ENCODE assay signal across 2 cellular contexts in genomic region chr16:22624759-22625533, GRCh38.
TF ChIP-seq lines count a peak whose summit lies in the region.

No MANE protein-coding gene starts in this region.

TF ChIP-seq in HepG2, 621 proteins besides CTCF, POLR2A, EP300 and RAD21 (continues in another document):
- no peak for TF ChIP-seq ZNF674 (CRISPR knock-in tag; IDR thresholded peaks at IDR 0.05; ENCODE audit: low read depth)
- no peak for TF ChIP-seq MAFG (CRISPR knock-in tag; IDR thresholded peaks at IDR 0.05)
- TF ChIP-seq ELF1 (CRISPR knock-in tag; IDR thresholded peaks at IDR 0.05), result no peak
- no peak for TF ChIP-seq ETV5 (CRISPR knock-in tag; IDR thresholded peaks at IDR 0.05; ENCODE audit: borderline replicate concordance)
- TF ChIP-seq, protein P1, sequence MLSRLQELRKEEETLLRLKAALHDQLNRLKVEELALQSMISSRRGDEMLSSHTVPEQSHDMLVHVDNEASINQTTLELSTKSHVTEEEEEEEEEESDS (CRISPR knock-in tag; IDR thresholded peaks at IDR 0.05; ENCODE audit: borderline replicate concordance), result no peak
- TF ChIP-seq MLLT10 (CRISPR knock-in tag; IDR thresholded peaks at IDR 0.05), result no peak
- TF ChIP-seq, protein P2, sequence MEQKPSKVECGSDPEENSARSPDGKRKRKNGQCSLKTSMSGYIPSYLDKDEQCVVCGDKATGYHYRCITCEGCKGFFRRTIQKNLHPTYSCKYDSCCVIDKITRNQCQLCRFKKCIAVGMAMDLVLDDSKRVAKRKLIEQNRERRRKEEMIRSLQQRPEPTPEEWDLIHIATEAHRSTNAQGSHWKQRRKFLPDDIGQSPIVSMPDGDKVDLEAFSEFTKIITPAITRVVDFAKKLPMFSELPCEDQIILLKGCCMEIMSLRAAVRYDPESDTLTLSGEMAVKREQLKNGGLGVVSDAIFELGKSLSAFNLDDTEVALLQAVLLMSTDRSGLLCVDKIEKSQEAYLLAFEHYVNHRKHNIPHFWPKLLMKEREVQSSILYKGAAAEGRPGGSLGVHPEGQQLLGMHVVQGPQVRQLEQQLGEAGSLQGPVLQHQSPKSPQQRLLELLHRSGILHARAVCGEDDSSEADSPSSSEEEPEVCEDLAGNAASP (CRISPR knock-in tag; IDR thresholded peaks at IDR 0.05; ENCODE audit: borderline replicate concordance), result no peak
- TF ChIP-seq NFKB2 (CRISPR knock-in tag; IDR thresholded peaks at IDR 0.05; ENCODE audit: borderline replicate concordance), result no peak
- 0 out of 2 replicates have a peak, but pooled peaks have one; percentile 28 for TF ChIP-seq ZNF564 (CRISPR knock-in tag; IDR thresholded peaks at IDR 0.05)
- no peak for TF ChIP-seq SAP130 (CRISPR knock-in tag; IDR thresholded peaks at IDR 0.05; ENCODE audit: low read depth)
- TF ChIP-seq FOXK2 (IDR thresholded peaks at IDR 0.05), result 0 out of 2 replicates have a peak, but pooled peaks have one; percentile 3
- TF ChIP-seq, protein P3, sequence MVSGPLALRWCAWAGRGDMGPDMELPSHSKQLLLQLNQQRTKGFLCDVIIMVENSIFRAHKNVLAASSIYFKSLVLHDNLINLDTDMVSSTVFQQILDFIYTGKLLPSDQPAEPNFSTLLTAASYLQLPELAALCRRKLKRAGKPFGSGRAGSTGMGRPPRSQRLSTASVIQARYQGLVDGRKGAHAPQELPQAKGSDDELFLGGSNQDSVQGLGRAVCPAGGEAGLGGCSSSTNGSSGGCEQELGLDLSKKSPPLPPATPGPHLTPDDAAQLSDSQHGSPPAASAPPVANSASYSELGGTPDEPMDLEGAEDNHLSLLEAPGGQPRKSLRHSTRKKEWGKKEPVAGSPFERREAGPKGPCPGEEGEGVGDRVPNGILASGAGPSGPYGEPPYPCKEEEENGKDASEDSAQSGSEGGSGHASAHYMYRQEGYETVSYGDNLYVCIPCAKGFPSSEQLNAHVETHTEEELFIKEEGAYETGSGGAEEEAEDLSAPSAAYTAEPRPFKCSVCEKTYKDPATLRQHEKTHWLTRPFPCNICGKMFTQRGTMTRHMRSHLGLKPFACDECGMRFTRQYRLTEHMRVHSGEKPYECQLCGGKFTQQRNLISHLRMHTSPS (CRISPR knock-in tag; IDR thresholded peaks at IDR 0.05; ENCODE audit: low read depth), result no peak
- no peak for TF ChIP-seq KAT2B (IDR thresholded peaks at IDR 0.05; ENCODE audit: borderline replicate concordance, low read depth, low read length)
- TF ChIP-seq, protein P4, sequence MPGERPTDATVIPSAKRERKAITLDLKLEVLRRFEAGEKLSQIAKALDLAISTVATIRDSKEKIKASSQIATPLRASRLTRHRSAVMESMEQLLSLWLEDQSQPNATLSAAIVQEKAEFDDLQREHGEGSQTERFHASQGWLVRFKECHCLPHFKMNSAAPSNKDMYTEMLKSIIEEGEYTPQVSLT (CRISPR knock-in tag; IDR thresholded peaks at IDR 0.05; ENCODE audit: borderline replicate concordance, low read depth), result 0 out of 2 replicates have a peak, but pooled peaks have one; percentile 34
- TF ChIP-seq ZNF224 (CRISPR knock-in tag; IDR thresholded peaks at IDR 0.05), result no peak
- TF ChIP-seq HOXD1 (CRISPR knock-in tag; IDR thresholded peaks at IDR 0.05), result no peak
- TF ChIP-seq MTA3 (CRISPR knock-in tag; IDR thresholded peaks at IDR 0.05), result no peak
- no peak for TF ChIP-seq ZNF775 (CRISPR knock-in tag; IDR thresholded peaks at IDR 0.05; ENCODE audit: borderline replicate concordance)
- TF ChIP-seq, protein P5, sequence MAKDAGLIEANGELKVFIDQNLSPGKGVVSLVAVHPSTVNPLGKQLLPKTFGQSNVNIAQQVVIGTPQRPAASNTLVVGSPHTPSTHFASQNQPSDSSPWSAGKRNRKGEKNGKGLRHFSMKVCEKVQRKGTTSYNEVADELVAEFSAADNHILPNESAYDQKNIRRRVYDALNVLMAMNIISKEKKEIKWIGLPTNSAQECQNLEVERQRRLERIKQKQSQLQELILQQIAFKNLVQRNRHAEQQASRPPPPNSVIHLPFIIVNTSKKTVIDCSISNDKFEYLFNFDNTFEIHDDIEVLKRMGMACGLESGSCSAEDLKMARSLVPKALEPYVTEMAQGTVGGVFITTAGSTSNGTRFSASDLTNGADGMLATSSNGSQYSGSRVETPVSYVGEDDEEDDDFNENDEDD (CRISPR knock-in tag; IDR thresholded peaks at IDR 0.05; ENCODE audit: borderline replicate concordance), result no peak
- TF ChIP-seq NFATC3 (CRISPR knock-in tag; IDR thresholded peaks at IDR 0.05), result no peak
- no peak for TF ChIP-seq ZNF549 (CRISPR knock-in tag; IDR thresholded peaks at IDR 0.05)
- TF ChIP-seq, protein P6, sequence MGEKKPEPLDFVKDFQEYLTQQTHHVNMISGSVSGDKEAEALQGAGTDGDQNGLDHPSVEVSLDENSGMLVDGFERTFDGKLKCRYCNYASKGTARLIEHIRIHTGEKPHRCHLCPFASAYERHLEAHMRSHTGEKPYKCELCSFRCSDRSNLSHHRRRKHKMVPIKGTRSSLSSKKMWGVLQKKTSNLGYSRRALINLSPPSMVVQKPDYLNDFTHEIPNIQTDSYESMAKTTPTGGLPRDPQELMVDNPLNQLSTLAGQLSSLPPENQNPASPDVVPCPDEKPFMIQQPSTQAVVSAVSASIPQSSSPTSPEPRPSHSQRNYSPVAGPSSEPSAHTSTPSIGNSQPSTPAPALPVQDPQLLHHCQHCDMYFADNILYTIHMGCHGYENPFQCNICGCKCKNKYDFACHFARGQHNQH (CRISPR knock-in tag; IDR thresholded peaks at IDR 0.05), result no peak
- TF ChIP-seq SP1 (IDR thresholded peaks at IDR 0.05), result peak; percentile 5; the same call in 1 of the 2 replicates
- TF ChIP-seq SP1 (CRISPR knock-in tag; IDR thresholded peaks at IDR 0.05), result no peak
- no peak for TF ChIP-seq SRSF1 (optimal IDR thresholded peaks at IDR 0.05; ENCODE audit: low read depth, low read length)
- TF ChIP-seq PLRG1 (conservative IDR thresholded peaks at IDR 0.05), result peak; percentile 78
- TF ChIP-seq CCDC6 (CRISPR knock-in tag; IDR thresholded peaks at IDR 0.05), result no peak
- TF ChIP-seq NBN (conservative IDR thresholded peaks at IDR 0.05), result peak; percentile 50; the same call in 1 of the 2 replicates
- TF ChIP-seq SUZ12 (IDR thresholded peaks at IDR 0.05; ENCODE audit: low read depth, low read length), result 0 out of 2 replicates have a peak, but pooled peaks have one; percentile 9

TF ChIP-seq in endothelial cell of umbilical vein, 7 proteins besides CTCF, POLR2A, EP300 and RAD21:
- TF ChIP-seq JUN (IDR thresholded peaks at IDR 0.05; ENCODE audit: borderline replicate concordance, insufficient read depth, insufficient read length, low read depth) (no peak), FOS (IDR thresholded peaks at IDR 0.05; ENCODE audit: borderline replicate concordance, insufficient read depth, low read length) (no peak), EZH2 (IDR thresholded peaks at IDR 0.05; ENCODE audit: borderline replicate concordance, low read depth, low read length, severe bottlenecking) (no peak), GATA2 (IDR thresholded peaks at IDR 0.05; ENCODE audit: insufficient read depth, insufficient read length, low read depth, low read length) (no peak), MYC (IDR thresholded peaks at IDR 0.05; ENCODE audit: low read depth, low read length) (no peak), POLR2AphosphoS5 (IDR thresholded peaks at IDR 0.05; ENCODE audit: insufficient read depth, low read depth, low read length) (no peak)
- TF ChIP-seq, protein P7, sequence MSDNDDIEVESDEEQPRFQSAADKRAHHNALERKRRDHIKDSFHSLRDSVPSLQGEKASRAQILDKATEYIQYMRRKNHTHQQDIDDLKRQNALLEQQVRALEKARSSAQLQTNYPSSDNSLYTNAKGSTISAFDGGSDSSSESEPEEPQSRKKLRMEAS (IDR thresholded peaks at IDR 0.05; ENCODE audit: insufficient read depth, insufficient read length), result no peak
TF ChIP-seq in endothelial cell of umbilical vein: peak in this region for 0.
